ENCODE assay signal across 1 cellular context in the genomic region with DNA sequence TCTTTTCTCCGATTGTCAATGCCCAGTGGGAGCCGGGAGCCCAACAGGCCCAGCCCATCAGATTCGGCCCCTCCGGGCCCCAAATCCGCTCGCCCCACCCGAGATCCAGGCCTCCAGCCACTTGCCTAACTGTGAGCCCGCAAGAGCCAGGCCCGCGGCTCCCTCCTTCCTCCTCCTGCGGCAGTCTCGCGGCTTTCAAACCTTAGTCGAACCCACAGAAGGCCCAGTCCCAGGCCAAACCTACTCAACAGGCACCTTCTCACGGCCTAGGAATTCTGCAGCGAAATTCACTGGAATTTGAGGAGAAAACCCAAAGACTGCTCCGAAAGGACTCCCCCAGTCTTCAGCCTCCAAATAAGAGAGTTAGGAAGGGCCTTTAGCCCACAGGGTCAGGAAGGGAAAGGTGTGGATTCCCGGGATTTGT.
TF ChIP-seq lines count a peak whose summit lies in the region.

No MANE protein-coding gene starts in this region.

TF ChIP-seq in GM23338, 12 proteins besides CTCF, POLR2A, EP300 and RAD21 (continued from another document):
- TF ChIP-seq REST (IDR thresholded peaks at IDR 0.05; ENCODE audit: unreplicated experiment), result no peak
- peak; percentile 88 for TF ChIP-seq EZH2phosphoT487 (IDR thresholded peaks at IDR 0.05; ENCODE audit: unreplicated experiment)
- TF ChIP-seq EZH2 (IDR thresholded peaks at IDR 0.05; ENCODE audit: low read depth, unreplicated experiment), result peak; percentile 96
